In genomic region chr18:9086015-9086414, GRCh38 we compare ENCODE assay signal across 23 cellular contexts. TPM values are rescaled to one million over a fixed set of nuclear protein-coding genes. Genes with fewer than 3 reads are reported as not detected.
DNase-seq lines count a peak whose midpoint lies in the region; ATAC-seq lines count a peak whose summit lies in the region.
"Had no signal": no experiment of that assay in that cellular context is flagged by ENCODE, and none has a peak within 500 bp of the region (broad histone marks: within the 10 kb centered on the region; RNA-seq: fewer than 3 reads in every experiment).

No MANE protein-coding gene starts in this region.

- no peak overlapping the region for H3K4me3 Mint-ChIP-seq in T-helper 2 cell treated with Interferon-gamma antibody and Interleukin-4, amounts not matched to agents 5 μg/mL and 100 μg/mL, for 36 hours
- no peak overlapping the region for H3K4me3 Mint-ChIP-seq in activated naive CD4-positive, alpha-beta T cell treated with anti-CD3 and anti-CD28 coated beads, Interleukin-2, amount 10 ng/mL, durations not matched to agents 7 days and 5 days
- H3K4me3 Mint-ChIP-seq in T-cell, result no peak overlapping the region
- no peak overlapping the region for H3K4me3 Mint-ChIP-seq in dendritic cell treated with granulocyte-macrophage colony-stimulating factor and Interleukin-4, amounts not matched to agents 40 ng/mL and 50 ng/mL, for 4 days
- H3K4me3 Mint-ChIP-seq: CD14-positive monocyte, GM23338, IgD-negative memory B cell had no signal

- peak overlapping the region; percentile 58 for H3K27ac Mint-ChIP-seq in T-helper 2 cell treated with Interferon-gamma antibody and Interleukin-4, amounts not matched to agents 5 μg/mL and 100 μg/mL, for 36 hours
- H3K27ac Mint-ChIP-seq in activated naive CD4-positive, alpha-beta T cell treated with anti-CD3 and anti-CD28 coated beads, Interleukin-2, amount 10 ng/mL, durations not matched to agents 7 days and 5 days, result peak overlapping the region; percentile 58
- peak overlapping the region; percentile 36 to 77 for H3K27ac Mint-ChIP-seq in T-cell
- peak overlapping the region; percentile 77 for H3K27ac Mint-ChIP-seq in dendritic cell treated with granulocyte-macrophage colony-stimulating factor and Interleukin-4, amounts not matched to agents 40 ng/mL and 50 ng/mL, for 4 days
- H3K27ac Mint-ChIP-seq: CD14-positive monocyte, GM23338, IgD-negative memory B cell had no signal

- intact Hi-C loops in dendritic cell treated with granulocyte-macrophage colony-stimulating factor and Interleukin-4, amounts not matched to agents 40 ng/mL and 50 ng/mL, for 4 days (cut with micrococcal nuclease), result no loop called here

- H3K36me3 Mint-ChIP-seq in T-helper 2 cell treated with Interferon-gamma antibody and Interleukin-4, amounts not matched to agents 5 μg/mL and 100 μg/mL, for 36 hours (ENCODE audit: low read depth), result peaks cover 36% of the 10 kb centered on the region
- peaks cover 35% of the 10 kb centered on the region for H3K36me3 Mint-ChIP-seq in activated naive CD4-positive, alpha-beta T cell treated with anti-CD3 and anti-CD28 coated beads, Interleukin-2, amount 10 ng/mL, durations not matched to agents 7 days and 5 days
- H3K36me3 Mint-ChIP-seq in T-cell, result no peaks in the 10 kb centered on the region
- peaks cover 5% of the 10 kb centered on the region for H3K36me3 Mint-ChIP-seq in dendritic cell treated with granulocyte-macrophage colony-stimulating factor and Interleukin-4, amounts not matched to agents 40 ng/mL and 50 ng/mL, for 4 days (ENCODE audit: low read depth)
- H3K36me3 Mint-ChIP-seq: IgD-negative memory B cell had no signal

- POLR2A ChIA-PET in T-cell (lab: Charles Lee), result interaction anchor here (0.6 to 0.7 kb wide), 2 partner anchors 10 to 128 kb away, joined by 3 read pairs; no protein-coding TSS in a partner anchor

- no peaks in the 10 kb centered on the region for H3K27me3 Mint-ChIP-seq in T-helper 2 cell treated with Interferon-gamma antibody and Interleukin-4, amounts not matched to agents 5 μg/mL and 100 μg/mL, for 36 hours (ENCODE audit: low read depth)
- H3K27me3 Mint-ChIP-seq in activated naive CD4-positive, alpha-beta T cell treated with anti-CD3 and anti-CD28 coated beads, Interleukin-2, amount 10 ng/mL, durations not matched to agents 7 days and 5 days, result no peaks in the 10 kb centered on the region
- H3K27me3 Mint-ChIP-seq in T-cell, result no peaks in the 10 kb centered on the region
- H3K27me3 Mint-ChIP-seq in dendritic cell treated with granulocyte-macrophage colony-stimulating factor and Interleukin-4, amounts not matched to agents 40 ng/mL and 50 ng/mL, for 4 days, result no peaks in the 10 kb centered on the region
- H3K27me3 Mint-ChIP-seq: IgD-negative memory B cell had no signal

- ATAC-seq in T-cell (replicated peaks in 1 of 4), result no peak
- ATAC-seq in HG03045 (IDR thresholded peaks at IDR 0.05; ENCODE audit: unreplicated experiment), result no peak
- ATAC-seq: GM23338 had no signal

- H3K9me3 Mint-ChIP-seq in T-helper 2 cell treated with Interferon-gamma antibody and Interleukin-4, amounts not matched to agents 5 μg/mL and 100 μg/mL, for 36 hours, result peaks cover 4% of the 10 kb centered on the region
- peaks cover 2% of the 10 kb centered on the region for H3K9me3 Mint-ChIP-seq in activated naive CD4-positive, alpha-beta T cell treated with anti-CD3 and anti-CD28 coated beads, Interleukin-2, amount 10 ng/mL, durations not matched to agents 7 days and 5 days
- H3K9me3 Mint-ChIP-seq in T-cell, result peaks cover 0 to 3% (median 0%) of the 10 kb centered on the region in 3 donors
- no peaks in the 10 kb centered on the region for H3K9me3 Mint-ChIP-seq in dendritic cell treated with granulocyte-macrophage colony-stimulating factor and Interleukin-4, amounts not matched to agents 40 ng/mL and 50 ng/mL, for 4 days
- H3K9me3 Mint-ChIP-seq: CD14-positive monocyte, GM23338, IgD-negative memory B cell had no signal

- H3K4me1 Mint-ChIP-seq in T-helper 2 cell treated with Interferon-gamma antibody and Interleukin-4, amounts not matched to agents 5 μg/mL and 100 μg/mL, for 36 hours (ENCODE audit: low read depth), result peaks cover 58% of the 10 kb centered on the region
- H3K4me1 Mint-ChIP-seq in activated naive CD4-positive, alpha-beta T cell treated with anti-CD3 and anti-CD28 coated beads, Interleukin-2, amount 10 ng/mL, durations not matched to agents 7 days and 5 days, result peaks cover 88% of the 10 kb centered on the region
- H3K4me1 Mint-ChIP-seq in T-cell, result peaks cover 39 to 70% (median 63%) of the 10 kb centered on the region in 3 donors
- peaks cover 61% of the 10 kb centered on the region for H3K4me1 Mint-ChIP-seq in dendritic cell treated with granulocyte-macrophage colony-stimulating factor and Interleukin-4, amounts not matched to agents 40 ng/mL and 50 ng/mL, for 4 days (ENCODE audit: low read depth)
- H3K4me1 Mint-ChIP-seq: GM23338 had no signal

- DNase-seq in T-helper 2 cell treated with Interferon-gamma antibody and Interleukin-4, amounts not matched to agents 5 μg/mL and 100 μg/mL, for 36 hours (ENCODE audit: low spot score), result no peak
- no peak for DNase-seq in T-helper 2 cell
- DNase-seq in activated naive CD4-positive, alpha-beta T cell treated with anti-CD3 and anti-CD28 coated beads, Interleukin-2, amount 10 ng/mL, durations not matched to agents 7 days and 5 days, result no peak
- no peak for DNase-seq in activated naive CD4-positive, alpha-beta T cell treated with anti-CD3 and anti-CD28 coated beads, Interleukin-2, amount 50 U/mL, for 16 hours
- DNase-seq in T-cell, result no peak
- DNase-seq in occipital lobe (lab: John Stamatoyannopoulos, UW), result no peak
- DNase-seq: 8988T, Caco-2, DMS153, GDM1, HCEC 1CT, MM.1S, NCI-H1092 treated with DMSO at 0.1 percent for 48 hours, NCI-H146, NCI-H2029 treated with DMSO at 0.1 percent for 48 hours, NCI-H2171, NCI-H69, Peyer's patch had no signal

- CTCF ChIA-PET in activated naive CD4-positive, alpha-beta T cell treated with anti-CD3 and anti-CD28 coated beads, Interleukin-2, amount 10 ng/mL, durations not matched to agents 7 days and 5 days (lab: Charles Lee), result interaction anchor here (1.4 kb wide), 1 partner anchor 62 kb away, joined by 3 read pairs; no protein-coding TSS in a partner anchor
- CTCF ChIA-PET in T-cell (lab: Charles Lee), result interaction anchor here in 1 of 2 donors (0.6 to 1.0 kb wide), 2 partner anchors 19 to 111 kb away, joined by 3 read pairs; no protein-coding TSS in a partner anchor

RNA-seq across cellular contexts. Expression of gene NDUFV2, which starts 16.5 kb away (rescaled TPM):
- 100 to 1,000 TPM; 148 to 201 (median 156) TPM for total RNA-seq in T-cell
- total RNA-seq in occipital lobe, result 95.1 TPM

RNA-seq across cellular contexts. Expression of gene ANKRD12, which starts 50.6 kb away (rescaled TPM):
- 100 to 1,000 TPM; 183 to 211 (median 199) TPM for total RNA-seq in T-cell
- 186 TPM for total RNA-seq in occipital lobe
